In the genomic region with DNA sequence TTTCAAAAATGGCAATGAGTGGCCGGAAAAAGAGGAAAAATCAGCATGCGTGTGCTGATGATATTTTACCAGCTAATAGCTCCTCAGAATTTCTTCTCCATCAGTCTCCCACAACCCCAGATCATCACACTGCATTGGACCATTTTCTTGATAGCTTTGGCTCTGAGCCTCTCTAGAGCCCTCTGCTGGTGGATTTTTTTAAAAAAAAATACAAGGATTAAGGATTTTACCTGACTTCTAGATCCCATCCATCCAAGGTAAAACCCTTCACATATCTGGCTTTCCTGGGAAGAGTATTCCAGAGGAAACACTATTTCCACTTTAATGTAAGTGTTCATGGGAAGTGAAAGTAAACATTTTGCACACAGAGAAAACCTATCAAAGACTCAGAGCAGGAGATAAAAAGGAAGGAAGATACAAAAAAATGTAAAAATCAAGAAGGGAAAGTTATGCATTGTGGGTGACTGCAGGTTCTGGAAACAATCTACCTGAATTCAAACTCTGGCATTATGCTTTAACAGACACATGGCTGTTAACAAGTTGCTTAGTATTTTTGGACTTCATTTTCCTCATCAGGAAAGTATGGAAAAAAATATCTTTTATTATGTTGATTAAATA, we compare ENCODE assay signal across 8 cellular contexts.
DNase-seq lines count a peak whose midpoint lies in the region; ATAC-seq and TF ChIP-seq lines count a peak whose summit lies in the region.

No MANE protein-coding gene starts in this region.

- H3K27ac ChIP-seq in HEK293 (ENCODE audit: extremely low read depth, low read depth, low read length) (no peak overlapping the region), VCaP (no peak overlapping the region), uterus (no peak overlapping the region)

- TF ChIP-seq CTCF in HEK293 (tag by site-specific recombination; IDR thresholded peaks at IDR 0.05): no peak
- TF ChIP-seq CTCF in VCaP (conservative IDR thresholded peaks at IDR 0.05): peak; percentile 69
- TF ChIP-seq CTCF in uterus (IDR thresholded peaks at IDR 0.05): peak in 1 of 4 experiments; percentile 10

- no peak overlapping the region for H3K4me3 ChIP-seq in HEK293 (ENCODE audit: low read depth, low read length)
- no peak overlapping the region for H3K4me3 ChIP-seq in uterus

- H3K4me1 ChIP-seq in HEK293 (ENCODE audit: control insufficient read depth, insufficient read depth, low read length) (no peaks in the 10 kb centered on the region), uterus (no peaks in the 10 kb centered on the region)

- no peak for ATAC-seq in HG02759 (IDR thresholded peaks at IDR 0.05; ENCODE audit: unreplicated experiment)

- POLR2A ChIA-PET in HEK293 (lab: Yijun Ruan, JAX): no interaction called here

- H3K9me3 ChIP-seq in HEK293 (ENCODE audit: control insufficient read depth, insufficient read depth, low read depth, low read length) (no peaks in the 10 kb centered on the region), uterus (no peaks in the 10 kb centered on the region)

- no peaks in the 10 kb centered on the region for H3K27me3 ChIP-seq in uterus

- intact Hi-C loops in uterus (cut with DNase I; ENCODE audit: low total_unique reads): no loop called here

- TF ChIP-seq POLR2A in uterus (IDR thresholded peaks at IDR 0.05): no peak

- CTCF ChIA-PET in HEK293 (lab: Yijun Ruan, JAX): interaction anchor here (0.6 to 2.5 kb wide), 18 partner anchors 8 to 509 kb away, joined by 3 to 8 read pairs (median 3); no protein-coding TSS in a partner anchor

- DNase-seq in COLO829 (ENCODE audit: low spot score) (peak; percentile 7), left kidney (ENCODE audit: low read depth, low spot score) (peak; percentile 41), uterus (no peak), NCI-H2196 treated with DMSO at 0.1 percent for 48 hours (lab: John Stamatoyannopoulos, UW; ENCODE audit: unreplicated experiment) (no peak)
- no peak for DNase-seq in activated T-cell treated with anti-CD3 and anti-CD28 coated beads, Interleukin-2, amount 50 U/mL, for 48 hours

- H3K36me3 ChIP-seq in HEK293 (ENCODE audit: control insufficient read depth in 2 of 2, insufficient read depth in 1 of 2, low read length in 2 of 2) (no peaks in the 10 kb centered on the region), uterus (no peaks in the 10 kb centered on the region)

TF ChIP-seq in HEK293, 187 proteins besides CTCF, POLR2A, EP300 and RAD21:
- TF ChIP-seq ZNF292 (tag by site-specific recombination; IDR thresholded peaks at IDR 0.05; ENCODE audit: borderline replicate concordance, low read depth): no peak
- peak; percentile 27 for TF ChIP-seq ZNF654 (tag by site-specific recombination; IDR thresholded peaks at IDR 0.05; ENCODE audit: low read depth)
TF ChIP-seq in HEK293: peak in this region for 1.

Comparison
In these comparisons a context has a peak if more than half of its experiments do, and no peak if none do; other contexts are left out.
1. DNase-seq: peak in COLO829 (single experiment) and left kidney (single experiment); none in uterus (0 of 2), activated T-cell treated with anti-CD3 and anti-CD28 coated beads, Interleukin-2, amount 50 U/mL, for 48 hours (0 of 2) and NCI-H2196 treated with DMSO at 0.1 percent for 48 hours (single experiment).